Comparison of ENCODE assay signal across 1 cellular context in the genomic region with DNA sequence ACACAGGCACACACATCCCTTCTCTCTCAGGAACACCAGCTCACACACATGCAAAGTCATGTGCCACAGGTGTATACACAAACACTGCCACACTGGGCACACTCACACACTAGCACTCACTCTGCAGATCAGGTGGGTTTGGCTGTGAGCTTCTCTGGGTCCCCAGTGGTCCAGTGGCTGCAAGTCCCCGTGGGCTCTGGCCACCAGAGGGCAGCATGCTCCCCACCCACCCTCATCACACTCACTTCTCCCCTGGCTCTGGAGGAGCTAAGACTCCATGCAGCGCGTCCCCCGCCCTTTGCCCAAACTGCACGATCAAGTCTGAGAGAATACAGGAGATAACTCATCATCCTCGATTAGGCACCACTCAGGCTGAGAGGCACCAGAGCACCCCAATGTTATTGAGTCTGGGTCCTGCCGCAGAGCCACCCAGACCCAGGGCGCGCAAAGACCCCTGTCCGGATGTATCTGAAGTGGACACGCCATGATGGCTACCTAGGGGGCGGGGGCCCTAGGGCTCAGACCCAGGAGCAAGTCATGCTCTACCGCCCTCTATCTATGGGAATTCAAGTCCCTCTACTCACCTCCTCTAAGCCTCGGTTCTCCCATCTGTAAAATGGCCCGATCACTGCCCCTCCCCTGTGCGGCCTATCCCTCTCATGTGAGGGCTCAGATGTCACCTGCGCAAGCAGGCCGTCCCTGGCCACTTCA.
TF ChIP-seq lines count a peak whose summit lies in the region.

No MANE protein-coding gene starts in this region.

TF ChIP-seq in HepG2, 621 proteins besides CTCF, POLR2A, EP300 and RAD21 (continued from another document and continues in another):
- TF ChIP-seq, protein P1, sequence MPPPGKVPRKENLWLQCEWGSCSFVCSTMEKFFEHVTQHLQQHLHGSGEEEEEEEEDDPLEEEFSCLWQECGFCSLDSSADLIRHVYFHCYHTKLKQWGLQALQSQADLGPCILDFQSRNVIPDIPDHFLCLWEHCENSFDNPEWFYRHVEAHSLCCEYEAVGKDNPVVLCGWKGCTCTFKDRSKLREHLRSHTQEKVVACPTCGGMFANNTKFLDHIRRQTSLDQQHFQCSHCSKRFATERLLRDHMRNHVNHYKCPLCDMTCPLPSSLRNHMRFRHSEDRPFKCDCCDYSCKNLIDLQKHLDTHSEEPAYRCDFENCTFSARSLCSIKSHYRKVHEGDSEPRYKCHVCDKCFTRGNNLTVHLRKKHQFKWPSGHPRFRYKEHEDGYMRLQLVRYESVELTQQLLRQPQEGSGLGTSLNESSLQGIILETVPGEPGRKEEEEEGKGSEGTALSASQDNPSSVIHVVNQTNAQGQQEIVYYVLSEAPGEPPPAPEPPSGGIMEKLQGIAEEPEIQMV (CRISPR knock-in tag; IDR thresholded peaks at IDR 0.05; ENCODE audit: low read depth) = no peak
- TF ChIP-seq HNRNPUL1 (IDR thresholded peaks at IDR 0.05; ENCODE audit: low read depth, low read length) (no peak), AHR (CRISPR knock-in tag; IDR thresholded peaks at IDR 0.05) (no peak), KLF13 (CRISPR knock-in tag; IDR thresholded peaks at IDR 0.05) (no peak), CHD2 (IDR thresholded peaks at IDR 0.05; ENCODE audit: low read depth, low read length) (no peak), SAP130 (CRISPR knock-in tag; IDR thresholded peaks at IDR 0.05; ENCODE audit: low read depth) (no peak), RFX5 (IDR thresholded peaks at IDR 0.05; ENCODE audit: low read depth, low read length) (no peak), ISL2 (CRISPR knock-in tag; IDR thresholded peaks at IDR 0.05) (no peak), POLR2G (IDR thresholded peaks at IDR 0.05; ENCODE audit: low read depth, low read length) (no peak), ZNF367 (CRISPR knock-in tag; IDR thresholded peaks at IDR 0.05; ENCODE audit: borderline replicate concordance) (no peak), ZNF816 (CRISPR knock-in tag; IDR thresholded peaks at IDR 0.05; ENCODE audit: borderline replicate concordance) (no peak), RBM22 (optimal IDR thresholded peaks at IDR 0.05; ENCODE audit: low read length) (no peak), ZNF430 (CRISPR knock-in tag; IDR thresholded peaks at IDR 0.05) (no peak), ZNF598 (CRISPR knock-in tag; IDR thresholded peaks at IDR 0.05; ENCODE audit: borderline replicate concordance) (0 out of 2 replicates have a peak, but pooled peaks have one; percentile 28), CENPX (CRISPR knock-in tag; IDR thresholded peaks at IDR 0.05) (no peak), ERF (CRISPR knock-in tag; IDR thresholded peaks at IDR 0.05) (0 out of 2 replicates have a peak, but pooled peaks have one; percentile 19), REPIN1 (CRISPR knock-in tag; IDR thresholded peaks at IDR 0.05; ENCODE audit: borderline replicate concordance, low read depth) (0 out of 2 replicates have a peak, but pooled peaks have one; percentile 25), KDM2A (CRISPR knock-in tag; IDR thresholded peaks at IDR 0.05; ENCODE audit: borderline replicate concordance, low read depth) (peak; percentile 49; the same call in 1 of the 2 replicates), TAF1 (CRISPR knock-in tag; IDR thresholded peaks at IDR 0.05) (no peak), ZKSCAN8 (CRISPR knock-in tag; IDR thresholded peaks at IDR 0.05; ENCODE audit: borderline replicate concordance) (no peak)
- TF ChIP-seq, protein P2, sequence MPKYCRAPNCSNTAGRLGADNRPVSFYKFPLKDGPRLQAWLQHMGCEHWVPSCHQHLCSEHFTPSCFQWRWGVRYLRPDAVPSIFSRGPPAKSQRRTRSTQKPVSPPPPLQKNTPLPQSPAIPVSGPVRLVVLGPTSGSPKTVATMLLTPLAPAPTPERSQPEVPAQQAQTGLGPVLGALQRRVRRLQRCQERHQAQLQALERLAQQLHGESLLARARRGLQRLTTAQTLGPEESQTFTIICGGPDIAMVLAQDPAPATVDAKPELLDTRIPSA (CRISPR knock-in tag; IDR thresholded peaks at IDR 0.05; ENCODE audit: borderline replicate concordance) = no peak
- TF ChIP-seq, protein P3, sequence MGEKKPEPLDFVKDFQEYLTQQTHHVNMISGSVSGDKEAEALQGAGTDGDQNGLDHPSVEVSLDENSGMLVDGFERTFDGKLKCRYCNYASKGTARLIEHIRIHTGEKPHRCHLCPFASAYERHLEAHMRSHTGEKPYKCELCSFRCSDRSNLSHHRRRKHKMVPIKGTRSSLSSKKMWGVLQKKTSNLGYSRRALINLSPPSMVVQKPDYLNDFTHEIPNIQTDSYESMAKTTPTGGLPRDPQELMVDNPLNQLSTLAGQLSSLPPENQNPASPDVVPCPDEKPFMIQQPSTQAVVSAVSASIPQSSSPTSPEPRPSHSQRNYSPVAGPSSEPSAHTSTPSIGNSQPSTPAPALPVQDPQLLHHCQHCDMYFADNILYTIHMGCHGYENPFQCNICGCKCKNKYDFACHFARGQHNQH (CRISPR knock-in tag; IDR thresholded peaks at IDR 0.05) = 0 out of 2 replicates have a peak, but pooled peaks have one; percentile 18
- TF ChIP-seq, protein P4, sequence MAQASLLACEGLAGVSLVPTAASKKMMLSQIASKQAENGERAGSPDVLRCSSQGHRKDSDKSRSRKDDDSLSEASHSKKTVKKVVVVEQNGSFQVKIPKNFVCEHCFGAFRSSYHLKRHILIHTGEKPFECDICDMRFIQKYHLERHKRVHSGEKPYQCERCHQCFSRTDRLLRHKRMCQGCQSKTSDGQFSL (CRISPR knock-in tag; IDR thresholded peaks at IDR 0.05) = peak; percentile 69; the same call in 1 of the 2 replicates
- TF ChIP-seq, protein P5, sequence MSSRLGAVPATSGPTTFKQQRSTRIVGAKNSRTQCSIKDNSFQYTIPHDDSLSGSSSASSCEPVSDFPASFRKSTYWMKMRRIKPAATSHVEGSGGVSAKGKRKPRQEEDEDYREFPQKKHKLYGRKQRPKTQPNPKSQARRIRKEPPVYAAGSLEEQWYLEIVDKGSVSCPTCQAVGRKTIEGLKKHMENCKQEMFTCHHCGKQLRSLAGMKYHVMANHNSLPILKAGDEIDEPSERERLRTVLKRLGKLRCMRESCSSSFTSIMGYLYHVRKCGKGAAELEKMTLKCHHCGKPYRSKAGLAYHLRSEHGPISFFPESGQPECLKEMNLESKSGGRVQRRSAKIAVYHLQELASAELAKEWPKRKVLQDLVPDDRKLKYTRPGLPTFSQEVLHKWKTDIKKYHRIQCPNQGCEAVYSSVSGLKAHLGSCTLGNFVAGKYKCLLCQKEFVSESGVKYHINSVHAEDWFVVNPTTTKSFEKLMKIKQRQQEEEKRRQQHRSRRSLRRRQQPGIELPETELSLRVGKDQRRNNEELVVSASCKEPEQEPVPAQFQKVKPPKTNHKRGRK (CRISPR knock-in tag; IDR thresholded peaks at IDR 0.05) = no peak
- TF ChIP-seq, protein P6, sequence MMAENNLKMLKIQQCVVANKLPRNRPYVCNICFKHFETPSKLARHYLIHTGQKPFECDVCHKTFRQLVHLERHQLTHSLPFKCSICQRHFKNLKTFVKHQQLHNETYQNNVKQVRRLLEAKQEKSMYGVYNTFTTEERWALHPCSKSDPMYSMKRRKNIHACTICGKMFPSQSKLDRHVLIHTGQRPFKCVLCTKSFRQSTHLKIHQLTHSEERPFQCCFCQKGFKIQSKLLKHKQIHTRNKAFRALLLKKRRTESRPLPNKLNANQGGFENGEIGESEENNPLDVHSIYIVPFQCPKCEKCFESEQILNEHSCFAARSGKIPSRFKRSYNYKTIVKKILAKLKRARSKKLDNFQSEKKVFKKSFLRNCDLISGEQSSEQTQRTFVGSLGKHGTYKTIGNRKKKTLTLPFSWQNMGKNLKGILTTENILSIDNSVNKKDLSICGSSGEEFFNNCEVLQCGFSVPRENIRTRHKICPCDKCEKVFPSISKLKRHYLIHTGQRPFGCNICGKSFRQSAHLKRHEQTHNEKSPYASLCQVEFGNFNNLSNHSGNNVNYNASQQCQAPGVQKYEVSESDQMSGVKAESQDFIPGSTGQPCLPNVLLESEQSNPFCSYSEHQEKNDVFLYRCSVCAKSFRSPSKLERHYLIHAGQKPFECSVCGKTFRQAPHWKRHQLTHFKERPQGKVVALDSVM (CRISPR knock-in tag; IDR thresholded peaks at IDR 0.05) = no peak
- TF ChIP-seq, protein P7, sequence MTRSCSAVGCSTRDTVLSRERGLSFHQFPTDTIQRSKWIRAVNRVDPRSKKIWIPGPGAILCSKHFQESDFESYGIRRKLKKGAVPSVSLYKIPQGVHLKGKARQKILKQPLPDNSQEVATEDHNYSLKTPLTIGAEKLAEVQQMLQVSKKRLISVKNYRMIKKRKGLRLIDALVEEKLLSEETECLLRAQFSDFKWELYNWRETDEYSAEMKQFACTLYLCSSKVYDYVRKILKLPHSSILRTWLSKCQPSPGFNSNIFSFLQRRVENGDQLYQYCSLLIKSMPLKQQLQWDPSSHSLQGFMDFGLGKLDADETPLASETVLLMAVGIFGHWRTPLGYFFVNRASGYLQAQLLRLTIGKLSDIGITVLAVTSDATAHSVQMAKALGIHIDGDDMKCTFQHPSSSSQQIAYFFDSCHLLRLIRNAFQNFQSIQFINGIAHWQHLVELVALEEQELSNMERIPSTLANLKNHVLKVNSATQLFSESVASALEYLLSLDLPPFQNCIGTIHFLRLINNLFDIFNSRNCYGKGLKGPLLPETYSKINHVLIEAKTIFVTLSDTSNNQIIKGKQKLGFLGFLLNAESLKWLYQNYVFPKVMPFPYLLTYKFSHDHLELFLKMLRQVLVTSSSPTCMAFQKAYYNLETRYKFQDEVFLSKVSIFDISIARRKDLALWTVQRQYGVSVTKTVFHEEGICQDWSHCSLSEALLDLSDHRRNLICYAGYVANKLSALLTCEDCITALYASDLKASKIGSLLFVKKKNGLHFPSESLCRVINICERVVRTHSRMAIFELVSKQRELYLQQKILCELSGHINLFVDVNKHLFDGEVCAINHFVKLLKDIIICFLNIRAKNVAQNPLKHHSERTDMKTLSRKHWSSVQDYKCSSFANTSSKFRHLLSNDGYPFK (CRISPR knock-in tag; IDR thresholded peaks at IDR 0.05; ENCODE audit: borderline replicate concordance) = no peak
- TF ChIP-seq, protein P8, sequence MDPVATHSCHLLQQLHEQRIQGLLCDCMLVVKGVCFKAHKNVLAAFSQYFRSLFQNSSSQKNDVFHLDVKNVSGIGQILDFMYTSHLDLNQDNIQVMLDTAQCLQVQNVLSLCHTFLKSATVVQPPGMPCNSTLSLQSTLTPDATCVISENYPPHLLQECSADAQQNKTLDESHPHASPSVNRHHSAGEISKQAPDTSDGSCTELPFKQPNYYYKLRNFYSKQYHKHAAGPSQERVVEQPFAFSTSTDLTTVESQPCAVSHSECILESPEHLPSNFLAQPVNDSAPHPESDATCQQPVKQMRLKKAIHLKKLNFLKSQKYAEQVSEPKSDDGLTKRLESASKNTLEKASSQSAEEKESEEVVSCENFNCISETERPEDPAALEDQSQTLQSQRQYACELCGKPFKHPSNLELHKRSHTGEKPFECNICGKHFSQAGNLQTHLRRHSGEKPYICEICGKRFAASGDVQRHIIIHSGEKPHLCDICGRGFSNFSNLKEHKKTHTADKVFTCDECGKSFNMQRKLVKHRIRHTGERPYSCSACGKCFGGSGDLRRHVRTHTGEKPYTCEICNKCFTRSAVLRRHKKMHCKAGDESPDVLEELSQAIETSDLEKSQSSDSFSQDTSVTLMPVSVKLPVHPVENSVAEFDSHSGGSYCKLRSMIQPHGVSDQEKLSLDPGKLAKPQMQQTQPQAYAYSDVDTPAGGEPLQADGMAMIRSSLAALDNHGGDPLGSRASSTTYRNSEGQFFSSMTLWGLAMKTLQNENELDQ (CRISPR knock-in tag; IDR thresholded peaks at IDR 0.05; ENCODE audit: borderline replicate concordance) = no peak
- TF ChIP-seq, protein P9, sequence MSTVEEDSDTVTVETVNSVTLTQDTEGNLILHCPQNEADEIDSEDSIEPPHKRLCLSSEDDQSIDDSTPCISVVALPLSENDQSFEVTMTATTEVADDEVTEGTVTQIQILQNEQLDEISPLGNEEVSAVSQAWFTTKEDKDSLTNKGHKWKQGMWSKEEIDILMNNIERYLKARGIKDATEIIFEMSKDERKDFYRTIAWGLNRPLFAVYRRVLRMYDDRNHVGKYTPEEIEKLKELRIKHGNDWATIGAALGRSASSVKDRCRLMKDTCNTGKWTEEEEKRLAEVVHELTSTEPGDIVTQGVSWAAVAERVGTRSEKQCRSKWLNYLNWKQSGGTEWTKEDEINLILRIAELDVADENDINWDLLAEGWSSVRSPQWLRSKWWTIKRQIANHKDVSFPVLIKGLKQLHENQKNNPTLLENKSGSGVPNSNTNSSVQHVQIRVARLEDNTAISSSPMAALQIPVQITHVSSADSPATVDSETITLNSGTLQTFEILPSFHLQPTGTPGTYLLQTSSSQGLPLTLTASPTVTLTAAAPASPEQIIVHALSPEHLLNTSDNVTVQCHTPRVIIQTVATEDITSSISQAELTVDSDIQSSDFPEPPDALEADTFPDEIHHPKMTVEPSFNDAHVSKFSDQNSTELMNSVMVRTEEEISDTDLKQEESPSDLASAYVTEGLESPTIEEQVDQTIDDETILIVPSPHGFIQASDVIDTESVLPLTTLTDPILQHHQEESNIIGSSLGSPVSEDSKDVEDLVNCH (CRISPR knock-in tag; IDR thresholded peaks at IDR 0.05) = no peak
- TF ChIP-seq, protein P10, sequence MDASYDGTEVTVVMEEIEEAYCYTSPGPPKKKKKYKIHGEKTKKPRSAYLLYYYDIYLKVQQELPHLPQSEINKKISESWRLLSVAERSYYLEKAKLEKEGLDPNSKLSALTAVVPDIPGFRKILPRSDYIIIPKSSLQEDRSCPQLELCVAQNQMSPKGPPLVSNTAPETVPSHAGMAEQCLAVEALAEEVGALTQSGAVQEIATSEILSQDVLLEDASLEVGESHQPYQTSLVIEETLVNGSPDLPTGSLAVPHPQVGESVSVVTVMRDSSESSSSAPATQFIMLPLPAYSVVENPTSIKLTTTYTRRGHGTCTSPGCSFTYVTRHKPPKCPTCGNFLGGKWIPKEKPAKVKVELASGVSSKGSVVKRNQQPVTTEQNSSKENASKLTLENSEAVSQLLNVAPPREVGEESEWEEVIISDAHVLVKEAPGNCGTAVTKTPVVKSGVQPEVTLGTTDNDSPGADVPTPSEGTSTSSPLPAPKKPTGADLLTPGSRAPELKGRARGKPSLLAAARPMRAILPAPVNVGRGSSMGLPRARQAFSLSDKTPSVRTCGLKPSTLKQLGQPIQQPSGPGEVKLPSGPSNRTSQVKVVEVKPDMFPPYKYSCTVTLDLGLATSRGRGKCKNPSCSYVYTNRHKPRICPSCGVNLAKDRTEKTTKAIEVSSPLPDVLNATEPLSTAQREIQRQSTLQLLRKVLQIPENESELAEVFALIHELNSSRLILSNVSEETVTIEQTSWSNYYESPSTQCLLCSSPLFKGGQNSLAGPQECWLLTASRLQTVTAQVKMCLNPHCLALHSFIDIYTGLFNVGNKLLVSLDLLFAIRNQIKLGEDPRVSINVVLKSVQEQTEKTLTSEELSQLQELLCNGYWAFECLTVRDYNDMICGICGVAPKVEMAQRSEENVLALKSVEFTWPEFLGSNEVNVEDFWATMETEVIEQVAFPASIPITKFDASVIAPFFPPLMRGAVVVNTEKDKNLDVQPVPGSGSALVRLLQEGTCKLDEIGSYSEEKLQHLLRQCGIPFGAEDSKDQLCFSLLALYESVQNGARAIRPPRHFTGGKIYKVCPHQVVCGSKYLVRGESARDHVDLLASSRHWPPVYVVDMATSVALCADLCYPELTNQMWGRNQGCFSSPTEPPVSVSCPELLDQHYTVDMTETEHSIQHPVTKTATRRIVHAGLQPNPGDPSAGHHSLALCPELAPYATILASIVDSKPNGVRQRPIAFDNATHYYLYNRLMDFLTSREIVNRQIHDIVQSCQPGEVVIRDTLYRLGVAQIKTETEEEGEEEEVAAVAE (CRISPR knock-in tag; IDR thresholded peaks at IDR 0.05; ENCODE audit: borderline replicate concordance) = no peak
